ENCODE assay signal across 8 cellular contexts in the genomic region with DNA sequence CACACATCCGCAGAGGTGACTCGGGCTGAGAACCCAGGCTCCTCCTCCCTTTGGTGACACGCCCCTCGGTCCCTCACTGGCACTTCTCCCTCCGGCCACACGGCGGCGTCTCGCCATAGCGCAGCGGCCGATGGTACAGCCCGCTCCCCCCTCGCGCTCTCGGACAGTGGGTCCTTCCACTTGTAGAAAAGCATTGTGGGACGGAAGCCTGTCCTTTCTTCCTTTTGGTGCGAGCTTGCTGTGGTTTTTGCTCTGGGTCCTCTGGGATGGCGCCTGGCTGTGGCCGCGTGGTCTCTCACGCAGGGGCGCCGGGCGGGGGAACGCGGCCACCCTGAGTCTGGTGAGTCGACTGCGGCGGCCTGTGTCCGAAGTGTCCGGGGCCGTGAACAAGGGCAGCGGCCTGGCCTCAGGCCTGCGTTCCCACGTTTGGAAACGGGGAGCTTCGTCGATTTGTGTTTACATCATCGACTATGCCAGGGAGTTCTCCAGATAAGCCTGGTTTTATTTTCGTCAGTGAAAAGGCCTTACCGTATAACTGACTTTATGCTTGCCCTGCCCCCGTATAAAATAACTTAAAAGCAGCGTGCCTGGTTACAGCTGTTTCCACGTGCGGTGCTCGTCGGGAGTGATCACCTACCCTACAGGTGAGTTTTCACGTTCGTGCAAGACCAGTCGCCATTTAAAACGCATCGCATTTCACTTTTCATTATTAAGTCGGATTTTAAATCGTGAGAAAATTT.
DNase-seq lines count a peak whose midpoint lies in the region; ATAC-seq and TF ChIP-seq lines count a peak whose summit lies in the region.

No MANE protein-coding gene starts in this region.

- H3K4me3 ChIP-seq in CD4-positive, alpha-beta memory T cell (ENCODE audit: low read length in 2 of 2) = peak overlapping the region; percentile 78 to 89
- peak overlapping the region; percentile 91 for H3K4me3 ChIP-seq in lower leg skin (ENCODE audit: low read depth, poor library complexity, severe bottlenecking)

- no peaks in the 10 kb centered on the region for H3K27me3 Mint-ChIP-seq in CD4-positive, alpha-beta memory T cell

- H3K4me1 ChIP-seq in CD4-positive, alpha-beta memory T cell (ENCODE audit: insufficient read depth, low read length) = peaks cover 23% of the 10 kb centered on the region

- peak overlapping the region; percentile 69 to 93 (median 91) for H3K27ac Mint-ChIP-seq in CD4-positive, alpha-beta memory T cell

- TF ChIP-seq CTCF in lower leg skin (IDR thresholded peaks at IDR 0.05) = peak in 1 of 3 donors; percentile 99

- DNase-seq in CD4-positive, alpha-beta memory T cell = peak; percentile 86 to 94 (median 91)
- DNase-seq in NCI-H748 (lab: John Stamatoyannopoulos, UW; ENCODE audit: unreplicated experiment) (peak; percentile 88), dermis blood vessel endothelial cell (peak; percentile 93), lower leg skin (ENCODE audit: low spot score in 2 of 2) (peak; percentile 89 to 98)
- peak; percentile 94 for DNase-seq in activated CD4-positive, alpha-beta T cell treated with anti-CD3 and anti-CD28 coated beads, Interleukin-2, amount 50 U/mL, for 24 hours (ENCODE audit: low read depth in 1 of 2, low spot score in 1 of 2)
- DNase-seq in stimulated activated CD4-positive, alpha-beta T cell treated with anti-CD3 and anti-CD28 coated beads, Interleukin-4, amount 100 ng/mL, for 4 hours = peak; percentile 86 to 93

- TF ChIP-seq POLR2A in lower leg skin (IDR thresholded peaks at IDR 0.05) = no peak

- H3K4me3 Mint-ChIP-seq in CD4-positive, alpha-beta memory T cell = peak overlapping the region; percentile 92 to 97 (median 96)

- H3K4me1 Mint-ChIP-seq in CD4-positive, alpha-beta memory T cell = peaks cover 14 to 38% (median 26%) of the 10 kb centered on the region in 4 donors

- 0 to 1% methylated on average over 37 to 43 of the region's 55 CpGs for WGBS in lower leg skin, 2 donors

- CTCF ChIA-PET in CD4-positive, alpha-beta memory T cell (lab: Charles Lee; ENCODE audit: partially characterized antibody) = interaction anchor here (0.7 to 3.4 kb wide), 14 partner anchors 9 to 1430 kb away, joined by 3 to 36 read pairs (median 4); a partner anchor contains a TSS

- POLR2A ChIA-PET in CD4-positive, alpha-beta memory T cell (lab: Charles Lee; ENCODE audit: partially characterized antibody) = interaction anchor here (0.9 to 1.6 kb wide), 11 partner anchors 9 to 1434 kb away, joined by 3 to 5 read pairs (median 4); a partner anchor contains a TSS

- ATAC-seq in GM19372 (IDR thresholded peaks at IDR 0.05; ENCODE audit: low read depth, unreplicated experiment) = peak; percentile 97
- peak; percentile 97 for ATAC-seq in HG03521 (IDR thresholded peaks at IDR 0.05; ENCODE audit: unreplicated experiment)

- peak overlapping the region; percentile 71 for H3K27ac ChIP-seq in CD4-positive, alpha-beta memory T cell (ENCODE audit: low read depth, low read length)

- peaks cover 14 to 36% of the 10 kb centered on the region in 2 donors for H3K36me3 Mint-ChIP-seq in CD4-positive, alpha-beta memory T cell

- no peaks in the 10 kb centered on the region for H3K27me3 ChIP-seq in CD4-positive, alpha-beta memory T cell (ENCODE audit: insufficient read depth, low read length)

- peaks cover 0 to 3% (median 0%) of the 10 kb centered on the region in 8 donors for H3K9me3 Mint-ChIP-seq in CD4-positive, alpha-beta memory T cell

- no peaks in the 10 kb centered on the region for H3K9me3 ChIP-seq in CD4-positive, alpha-beta memory T cell (ENCODE audit: control insufficient read depth in 1 of 2, low read length in 2 of 2)

- peaks cover 20% of the 10 kb centered on the region for H3K36me3 ChIP-seq in CD4-positive, alpha-beta memory T cell (ENCODE audit: insufficient read depth, low read length)

- intact Hi-C loops in CD4-positive, alpha-beta memory T cell (cut with micrococcal nuclease) = loop anchor here (1.0 to 5.0 kb wide), 6 partner anchors 404 to 1424 kb away; a partner anchor contains a TSS
- intact Hi-C loops in lower leg skin (cut with DNase I; ENCODE audit: low total_unique reads) = no loop called here

Comparison
In these comparisons a context has a peak if more than half of its experiments do, and no peak if none do; other contexts are left out.
1. Peak in every context shown above with its lines: DNase-seq, ATAC-seq, H3K4me3 ChIP-seq and H3K27ac ChIP-seq.